In the genomic region with DNA sequence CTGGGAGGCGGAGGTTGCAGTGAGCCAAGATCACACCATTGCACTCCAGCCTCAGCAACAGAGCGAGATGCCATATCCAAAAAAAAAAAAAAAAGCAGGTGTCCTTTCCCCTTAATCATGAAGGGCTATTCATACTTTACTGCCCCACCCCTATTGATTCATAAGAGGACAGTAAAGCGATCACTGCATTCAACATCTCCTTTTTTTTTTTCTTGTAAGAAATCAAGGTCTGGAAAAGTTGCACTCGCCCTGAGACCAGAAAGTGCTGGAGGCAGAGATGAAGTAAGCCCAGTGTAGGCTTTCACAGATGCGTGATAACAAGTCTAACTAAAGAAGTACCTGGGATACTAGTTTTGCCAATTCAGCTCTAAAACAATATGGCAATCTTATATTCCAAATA, we compare ENCODE assay signal across 29 cellular contexts.
"Had no signal": no experiment of that assay in that cellular context is flagged by ENCODE, and none has a peak within 500 bp of the region (broad histone marks: within the 10 kb centered on the region; RNA-seq: fewer than 3 reads in every experiment).

No MANE protein-coding gene starts in this region.

- H3K4me2 ChIP-seq: neural progenitor cell had no signal

- H3K4me3 ChIP-seq: neural progenitor cell, ovary, psoas muscle, right lobe of liver, sigmoid colon, suprapubic skin, testis, tibial artery, transverse colon, upper lobe of right lung, uterus had no signal

- H3K4me1 ChIP-seq: neural progenitor cell, parathyroid adenoma, right lobe of liver, sigmoid colon, tibial artery, uterus had no signal

- H3K27ac Mint-ChIP-seq: natural killer cell; nephron; neural progenitor cell; progenitor cell of endocrine pancreas; stimulated activated effector memory CD8-positive, alpha-beta T cell treated with anti-CD3 and anti-CD28 coated beads, Interleukin-12 subunit alpha, Interleukin-12 subunit beta, amount 100 ng/mL, for 72 hours; stimulated activated naive B cell treated with anti-CD40 and anti-IgM and Interleukin-4, amounts not matched to agents 10 μg/mL and 1 μg/mL and 100 μg/mL, for 72 hours; stimulated activated naive CD8-positive, alpha-beta T cell treated with anti-CD3 and anti-CD28 coated beads, Interleukin-15, Interleukin-2, amounts not matched to agents 100 ng/mL and 50 ng/mL, for 24 hours; type B pancreatic cell had no signal

- H3K9me3 Mint-ChIP-seq: natural killer cell; nephron; neural progenitor cell; stimulated activated effector memory CD8-positive, alpha-beta T cell treated with anti-CD3 and anti-CD28 coated beads, Interleukin-12 subunit alpha, Interleukin-12 subunit beta, amount 100 ng/mL, for 72 hours; stimulated activated naive B cell treated with anti-CD40 and anti-IgM and Interleukin-4, amounts not matched to agents 10 μg/mL and 1 μg/mL and 100 μg/mL, for 72 hours; stimulated activated naive CD8-positive, alpha-beta T cell treated with anti-CD3 and anti-CD28 coated beads, Interleukin-15, Interleukin-2, amounts not matched to agents 100 ng/mL and 50 ng/mL, for 24 hours; type B pancreatic cell had no signal

- H3K9ac ChIP-seq: neural progenitor cell, parathyroid adenoma had no signal

- H2AFZ ChIP-seq: neural progenitor cell, parathyroid adenoma had no signal

- H3K27me3 Mint-ChIP-seq: progenitor cell of endocrine pancreas; stimulated activated naive B cell treated with anti-CD40 and anti-IgM and Interleukin-4, amounts not matched to agents 10 μg/mL and 1 μg/mL and 100 μg/mL, for 72 hours; stimulated activated naive CD8-positive, alpha-beta T cell treated with anti-CD3 and anti-CD28 coated beads, Interleukin-15, Interleukin-2, amounts not matched to agents 100 ng/mL and 50 ng/mL, for 24 hours; type B pancreatic cell had no signal

- H3K4me1 Mint-ChIP-seq: natural killer cell; stimulated activated effector memory CD8-positive, alpha-beta T cell treated with anti-CD3 and anti-CD28 coated beads, Interleukin-12 subunit alpha, Interleukin-12 subunit beta, amount 100 ng/mL, for 72 hours had no signal

- ATAC-seq: natural killer cell; psoas muscle; right cardiac atrium; right lobe of liver; stimulated activated effector memory CD8-positive, alpha-beta T cell treated with anti-CD3 and anti-CD28 coated beads, Interleukin-12 subunit alpha, Interleukin-12 subunit beta, amount 100 ng/mL, for 72 hours; stimulated activated naive B cell treated with anti-CD40 and anti-IgM and Interleukin-4, amounts not matched to agents 10 μg/mL and 1 μg/mL and 100 μg/mL, for 72 hours; upper lobe of right lung had no signal

- H3K36me3 ChIP-seq: neural progenitor cell, ovary, right lobe of liver, sigmoid colon, suprapubic skin, tibial artery, transverse colon, upper lobe of right lung, uterus had no signal

- H3K79me2 ChIP-seq: parathyroid adenoma had no signal

- H3K4me3 Mint-ChIP-seq: natural killer cell; nephron; neural progenitor cell; stimulated activated effector memory CD8-positive, alpha-beta T cell treated with anti-CD3 and anti-CD28 coated beads, Interleukin-12 subunit alpha, Interleukin-12 subunit beta, amount 100 ng/mL, for 72 hours; stimulated activated naive B cell treated with anti-CD40 and anti-IgM and Interleukin-4, amounts not matched to agents 10 μg/mL and 1 μg/mL and 100 μg/mL, for 72 hours; stimulated activated naive CD8-positive, alpha-beta T cell treated with anti-CD3 and anti-CD28 coated beads, Interleukin-15, Interleukin-2, amounts not matched to agents 100 ng/mL and 50 ng/mL, for 24 hours; type B pancreatic cell had no signal

- H3K27ac ChIP-seq: neural progenitor cell, ovary, parathyroid adenoma, psoas muscle, right lobe of liver, sigmoid colon, suprapubic skin, testis, tibial artery, transverse colon, upper lobe of right lung, uterus had no signal

- H3K27me3 ChIP-seq: neural progenitor cell, ovary, right lobe of liver, sigmoid colon, suprapubic skin, testis, tibial artery, transverse colon, upper lobe of right lung, uterus had no signal

- DNase-seq: natural killer cell; occipital lobe; ovary; posterior cingulate gyrus; psoas muscle; right cardiac atrium; right lobe of liver; sigmoid colon; small intestine; stimulated activated CD4-positive, alpha-beta T cell treated with anti-CD3 and anti-CD28 coated beads, Interleukin-15, amount 100 ng/mL, for 24 hours; stimulated activated CD4-positive, alpha-beta T cell treated with anti-CD3 and anti-CD28 coated beads, Interleukin-2, amount 100 ng/mL, for 24 hours; stimulated activated CD4-positive, alpha-beta T cell treated with anti-CD3 and anti-CD28 coated beads, Interleukin-2, amount 100 ng/mL, for 48 hours; stimulated activated CD4-positive, alpha-beta T cell treated with anti-CD3 and anti-CD28 coated beads, Interleukin-4, amount 100 ng/mL, for 24 hours; stimulated activated naive B cell treated with anti-CD40 and anti-IgM and Interleukin-4, amounts not matched to agents 10 μg/mL and 1 μg/mL and 100 μg/mL, for 72 hours; stimulated activated naive CD4-positive, alpha-beta T cell treated with Interleukin-2 at 50 U/mL for 16 hours; substantia nigra; testis; tibial artery; transverse colon; upper lobe of right lung; uterus had no signal

- H3K9me3 ChIP-seq: ovary, psoas muscle, right lobe of liver, sigmoid colon, suprapubic skin, testis, tibial artery, transverse colon, upper lobe of right lung, uterus had no signal
